Comparison of ENCODE assay signal across 8 cellular contexts in the genomic region with DNA sequence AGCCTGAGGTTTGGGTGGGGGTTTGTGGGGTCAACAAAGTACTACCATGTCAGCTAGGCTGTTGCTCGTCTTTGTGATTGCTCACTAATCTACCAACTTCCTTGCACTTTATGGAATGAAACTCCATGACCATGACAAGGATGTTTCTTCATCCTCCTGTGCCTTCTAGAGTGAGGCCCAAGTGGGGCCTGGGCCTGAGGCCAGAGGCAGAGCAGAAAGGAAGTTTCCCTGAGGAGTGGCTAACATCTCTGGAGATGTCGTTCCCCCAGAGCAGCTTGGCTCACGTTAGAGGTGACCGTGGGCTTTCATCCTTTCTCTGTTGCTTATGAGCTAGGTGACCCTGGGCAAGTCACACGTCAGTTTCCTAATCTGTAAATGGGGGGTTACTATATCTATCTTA. TPM values are rescaled to one million over a fixed set of nuclear protein-coding genes. Genes with fewer than 3 reads are reported as not detected.
"Had no signal": no experiment of that assay in that cellular context is flagged by ENCODE, and none has a peak within 500 bp of the region (broad histone marks: within the 10 kb centered on the region; RNA-seq: fewer than 3 reads in every experiment).

No MANE protein-coding gene starts in this region.

- ATAC-seq: GM23338, HCT116, HepG2 had no signal

- H3K36me3 ChIP-seq: HAP-1 had no signal

- H3K27ac ChIP-seq: HL-60 had no signal

- H3K4me1 ChIP-seq: HAP-1 had no signal

- H3K4me2 ChIP-seq: GM23338 had no signal

- H3K4me3 ChIP-seq: GM23338, HAP-1 had no signal

- H3K9me3 ChIP-seq: HAP-1 had no signal

- DNase-seq: H7, HFFc6 had no signal

RNA-seq across cellular contexts. Expression of a gene that starts 41.0 kb away (rescaled TPM):
- polyA plus RNA-seq: IgD-negative memory B cell had no signal
